Comparison of ENCODE assay signal across 23 cellular contexts in genomic region chr2:231914077-231914690, GRCh38. TPM values are rescaled to one million over a fixed set of nuclear protein-coding genes. Genes with fewer than 3 reads are reported as not detected.
"Had no signal": no experiment of that assay in that cellular context is flagged by ENCODE, and none has a peak within 500 bp of the region (broad histone marks: within the 10 kb centered on the region; RNA-seq: fewer than 3 reads in every experiment).

No MANE protein-coding gene starts in this region.

- DNase-seq: effector memory CD4-positive, alpha-beta T cell; gastrocnemius medialis; islet precursor cell; left colon; left ventricle myocardium superior; mesenchymal stem cell; midbrain; naive B cell; stimulated activated CD4-positive, alpha-beta T cell treated with anti-CD3 and anti-CD28 coated beads, Interleukin-2, amount 100 ng/mL, for 24 hours; stimulated activated CD4-positive, alpha-beta T cell treated with anti-CD3 and anti-CD28 coated beads, Interleukin-4, amount 100 ng/mL, for 4 hours; stimulated activated naive CD4-positive, alpha-beta T cell; stomach; substantia nigra; trophoblast cell had no signal

- H3K27ac Mint-ChIP-seq: nephron had no signal

- H3K4me3 Mint-ChIP-seq: central memory CD8-positive, alpha-beta T cell; naive B cell; nephron had no signal

- H3K9me3 Mint-ChIP-seq: central memory CD8-positive, alpha-beta T cell; naive B cell; nephron had no signal

- H3K4me1 ChIP-seq: gastrocnemius medialis had no signal

- H3K27ac ChIP-seq: esophagus muscularis mucosa, gastrocnemius medialis, stomach, thoracic aorta had no signal

- H3K4me1 Mint-ChIP-seq: central memory CD8-positive, alpha-beta T cell; nephron had no signal

- H3K27me3 ChIP-seq: gastrocnemius medialis had no signal

- H3K4me3 ChIP-seq: esophagus muscularis mucosa, gastrocnemius medialis, lung, stomach, thoracic aorta had no signal

- H3K36me3 ChIP-seq: esophagus muscularis mucosa, gastrocnemius medialis, stomach, thoracic aorta had no signal

- ATAC-seq: gastrocnemius medialis, left colon, left ventricle myocardium superior, right cardiac atrium had no signal

- H3K9me3 ChIP-seq: esophagus muscularis mucosa, gastrocnemius medialis, stomach, thoracic aorta had no signal

- H3K36me3 Mint-ChIP-seq: naive B cell had no signal

RNA-seq across cellular contexts. Expression of gene NPPC, which starts 12.0 kb away (rescaled TPM):
- total RNA-seq: fibroblast of villous mesenchyme, gastrocnemius medialis, left colon, omental fat pad, pulmonary artery endothelial cell, thoracic aorta had no signal
- polyA plus RNA-seq: lung had no signal
